ENCODE assay signal across 8 cellular contexts in the genomic region with DNA sequence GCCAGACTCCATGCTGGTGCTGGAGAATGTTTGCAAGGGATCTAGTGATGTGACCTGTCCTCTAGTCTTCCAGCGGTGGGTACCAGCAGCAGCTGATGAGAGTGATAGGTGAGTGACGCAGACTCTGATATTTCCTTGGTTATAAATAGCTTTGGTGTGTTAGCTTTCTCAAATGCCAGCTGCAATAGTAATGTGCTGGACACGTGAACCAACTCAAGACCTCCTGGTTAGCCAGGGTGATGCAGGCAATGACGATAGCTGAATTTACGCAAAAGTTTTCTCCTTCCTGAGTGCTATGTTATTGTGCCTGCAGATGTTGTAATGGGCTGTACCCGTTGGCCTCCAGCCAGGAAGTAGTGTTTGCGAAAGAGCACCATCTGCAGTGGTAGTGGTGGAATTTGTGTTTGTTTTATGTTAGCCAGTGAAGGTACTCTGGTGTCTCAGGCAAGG.
DNase-seq lines count a peak whose midpoint lies in the region; ATAC-seq and TF ChIP-seq lines count a peak whose summit lies in the region.

No MANE protein-coding gene starts in this region.

- peaks cover 4% of the 10 kb centered on the region for H3K9me3 ChIP-seq in RWPE2 (ENCODE audit: severe bottlenecking)
- H3K9me3 ChIP-seq in spleen = peaks cover 7 to 39% (median 27%) of the 10 kb centered on the region in 8 donors

- DNase-seq in HL-60 (ENCODE audit: low read depth in 1 of 2, low spot score in 1 of 2) = peak; percentile 98
- DNase-seq in RWPE2 (ENCODE audit: low spot score) = peak; percentile 61
- DNase-seq in glomerular visceral epithelial cell (ENCODE audit: extremely low spot score) = peak; percentile 55
- peak; percentile 86 for DNase-seq in spleen
- DNase-seq in activated CD4-positive, CD25-positive, alpha-beta regulatory T cell (lab: John Stamatoyannopoulos, UW) = no peak

- TF ChIP-seq CTCF in HL-60 (IDR thresholded peaks at IDR 0.05; ENCODE audit: insufficient read depth, low read length) = no peak
- TF ChIP-seq CTCF in RWPE2 (IDR thresholded peaks at IDR 0.05; ENCODE audit: poor library complexity, severe bottlenecking) = no peak
- peak in 1 of 11 experiments; percentile 36 for TF ChIP-seq CTCF in spleen (IDR thresholded peaks at IDR 0.05 in 8 of 11, conservative IDR thresholded peaks at IDR 0.05 in 3 of 11)

- ATAC-seq in RWPE2 (ENCODE audit: low read depth) (peak; percentile 88), HG02759 (IDR thresholded peaks at IDR 0.05; ENCODE audit: unreplicated experiment) (no peak), GM21737 (IDR thresholded peaks at IDR 0.05; ENCODE audit: unreplicated experiment) (no peak), GM21786 (IDR thresholded peaks at IDR 0.05; ENCODE audit: unreplicated experiment) (no peak)

- WGBS in spleen, 5 donors = 43 to 55% (median 54%) methylated on average over 7 of the region's 7 CpGs

- TF ChIP-seq POLR2A in spleen (IDR thresholded peaks at IDR 0.05) = no peak

- H3K4me1 ChIP-seq in RWPE2 (ENCODE audit: insufficient read depth, poor library complexity, severe bottlenecking) (peaks cover 10% of the 10 kb centered on the region), spleen (peaks cover 0 to 7% (median 0%) of the 10 kb centered on the region in 6 donors)

- no peaks in the 10 kb centered on the region for H3K27me3 ChIP-seq in HL-60 (ENCODE audit: insufficient read depth, poor library complexity, severe bottlenecking)
- H3K27me3 ChIP-seq in RWPE2 (ENCODE audit: insufficient read depth, poor library complexity, severe bottlenecking) = no peaks in the 10 kb centered on the region
- no peaks in the 10 kb centered on the region for H3K27me3 ChIP-seq in spleen (replicated peaks in 1 of 7)

- H3K27ac ChIP-seq in HL-60 (replicated peaks) = peak overlapping the region; percentile 68
- H3K27ac ChIP-seq in RWPE2 (ENCODE audit: poor library complexity, severe bottlenecking) = no peak overlapping the region
- H3K27ac ChIP-seq in spleen = peak overlapping the region in 6 of 8 donors; percentile 41 to 87 (median 72)

- H3K36me3 ChIP-seq in RWPE2 (ENCODE audit: low read depth) (no peaks in the 10 kb centered on the region), spleen (no peaks in the 10 kb centered on the region)

- intact Hi-C loops in spleen (cut with DNase I; ENCODE audit: low total_unique reads) = no loop called here

- no peak overlapping the region for H3K4me3 ChIP-seq in HL-60 (replicated peaks; ENCODE audit: insufficient read depth, low read length)
- H3K4me3 ChIP-seq in RWPE2 (ENCODE audit: severe bottlenecking) = no peak overlapping the region
- peak overlapping the region in 1 of 8 donors; percentile 40 for H3K4me3 ChIP-seq in spleen

Comparison
In these comparisons a context has a peak if more than half of its experiments do, and no peak if none do; other contexts are left out.
1. DNase-seq: peak in HL-60 (2 of 2), RWPE2 (single experiment), glomerular visceral epithelial cell (single experiment) and spleen (single experiment); none in activated CD4-positive, CD25-positive, alpha-beta regulatory T cell (0 of 4).